ENCODE assay signal across 1 cellular context in genomic region chr19:33392341-33393285, GRCh38.
TF ChIP-seq lines count a peak whose summit lies in the region.

No MANE protein-coding gene starts in this region.

TF ChIP-seq in HepG2, 621 proteins besides CTCF, POLR2A, EP300 and RAD21 (continued from another document and continues in another):
- TF ChIP-seq TFE3 (CRISPR knock-in tag; IDR thresholded peaks at IDR 0.05) (peak; percentile 98), E2F1 (CRISPR knock-in tag; IDR thresholded peaks at IDR 0.05) (peak; percentile 95), TEF (CRISPR knock-in tag; IDR thresholded peaks at IDR 0.05) (peak; percentile 96), DR1 (CRISPR knock-in tag; IDR thresholded peaks at IDR 0.05) (peak; percentile 95), TCF7L2 (IDR thresholded peaks at IDR 0.05; ENCODE audit: low read depth, low read length) (no peak), ZNF280B (CRISPR knock-in tag; IDR thresholded peaks at IDR 0.05; ENCODE audit: borderline replicate concordance) (peak; percentile 100), ARID2 (CRISPR knock-in tag; IDR thresholded peaks at IDR 0.05; ENCODE audit: borderline replicate concordance) (peak; percentile 55; the same call in 1 of the 2 replicates), SRY (CRISPR knock-in tag; IDR thresholded peaks at IDR 0.05) (peak; percentile 100), SNAPC5 (CRISPR knock-in tag; IDR thresholded peaks at IDR 0.05; ENCODE audit: borderline replicate concordance) (peak; percentile 83), KAT7 (CRISPR knock-in tag; IDR thresholded peaks at IDR 0.05; ENCODE audit: borderline replicate concordance) (peak; percentile 80; the same call in 1 of the 2 replicates), SRSF4 (IDR thresholded peaks at IDR 0.05; ENCODE audit: low read depth, low read length, poor library complexity, severe bottlenecking) (no peak), ZNF329 (CRISPR knock-in tag; IDR thresholded peaks at IDR 0.05; ENCODE audit: low read depth) (peak; percentile 95), AHDC1 (CRISPR knock-in tag; IDR thresholded peaks at IDR 0.05; ENCODE audit: borderline replicate concordance) (peak; percentile 80; the same call in 1 of the 2 replicates), HHEX (CRISPR knock-in tag; IDR thresholded peaks at IDR 0.05) (peak; percentile 64), DNMT3B (CRISPR knock-in tag; conservative IDR thresholded peaks at IDR 0.05) (peak; percentile 99), ZNF354B (CRISPR knock-in tag; IDR thresholded peaks at IDR 0.05) (no peak), NFAT5 (CRISPR knock-in tag; IDR thresholded peaks at IDR 0.05) (peak; percentile 100), RXRA (CRISPR knock-in tag; IDR thresholded peaks at IDR 0.05) (peak; percentile 92), ZMYM2 (CRISPR knock-in tag; IDR thresholded peaks at IDR 0.05) (peak; percentile 94), ZNF333 (CRISPR knock-in tag; IDR thresholded peaks at IDR 0.05; ENCODE audit: borderline replicate concordance) (peak; percentile 50; the same call in 1 of the 2 replicates), BHLHE40 (IDR thresholded peaks at IDR 0.05; ENCODE audit: low read length) (peak; percentile 86), NR2F6 (IDR thresholded peaks at IDR 0.05) (peak; percentile 53; the same call in 1 of the 2 replicates), NR2F6 (CRISPR knock-in tag; IDR thresholded peaks at IDR 0.05) (peak; percentile 90), SETDB1 (CRISPR knock-in tag; IDR thresholded peaks at IDR 0.05; ENCODE audit: borderline replicate concordance) (peak; percentile 91), RNF2 (conservative IDR thresholded peaks at IDR 0.05; ENCODE audit: low read depth) (peak; percentile 98), DPF2 (CRISPR knock-in tag; IDR thresholded peaks at IDR 0.05; ENCODE audit: borderline replicate concordance, low read depth) (peak; percentile 79; the same call in 1 of the 2 replicates), FOXK2 (IDR thresholded peaks at IDR 0.05) (no peak), MLXIP (CRISPR knock-in tag; IDR thresholded peaks at IDR 0.05; ENCODE audit: borderline replicate concordance) (peak; percentile 99), ARID4A (CRISPR knock-in tag; IDR thresholded peaks at IDR 0.05; ENCODE audit: borderline replicate concordance) (peak; percentile 96)
